In genomic region chr11:114083256-114084252, GRCh38 we compare ENCODE assay signal across 12 cellular contexts. TPM values are rescaled to one million over a fixed set of nuclear protein-coding genes. Genes with fewer than 3 reads are reported as not detected.
A peak's percentile ranks its signal among the peaks of the same experiment; 100 is the strongest.
DNase-seq lines count a peak whose midpoint lies in the region; ATAC-seq and TF ChIP-seq lines count a peak whose summit lies in the region.
"Had no signal": no experiment of that assay in that cellular context is flagged by ENCODE, and none has a peak within 500 bp of the region (broad histone marks: within the 10 kb centered on the region; RNA-seq: fewer than 3 reads in every experiment).

No MANE protein-coding gene starts in this region.

- no peak for TF ChIP-seq CTCF in psoas muscle (IDR thresholded peaks at IDR 0.05)

- no peak for DNase-seq in CD4-positive, CD25-positive, alpha-beta regulatory T cell
- DNase-seq in MV-4-11 (lab: John Stamatoyannopoulos, UW) = peak; percentile 68
- no peak for DNase-seq in effector memory CD8-positive, alpha-beta T cell
- DNase-seq in psoas muscle = peak in 1 of 2 donors; percentile 53
- DNase-seq in HPDE6-E6E7 (ENCODE audit: extremely low spot score) = no peak
- DNase-seq in DMS53 (lab: John Stamatoyannopoulos, UW) = no peak
- DNase-seq: NCI-H1092 treated with DMSO at 0.1 percent for 48 hours, NCI-H524 had no signal

- H3K4me1 Mint-ChIP-seq in CD4-positive, CD25-positive, alpha-beta regulatory T cell = peaks cover 6 to 44% (median 16%) of the 10 kb centered on the region in 4 donors
- H3K4me1 Mint-ChIP-seq in effector memory CD8-positive, alpha-beta T cell (ENCODE audit: low read depth in 2 of 2) = peaks cover 32 to 75% of the 10 kb centered on the region in 2 donors

- H3K27me3 Mint-ChIP-seq in CD4-positive, CD25-positive, alpha-beta regulatory T cell = no peaks in the 10 kb centered on the region
- peaks cover 0 to 12% of the 10 kb centered on the region in 2 donors for H3K27me3 Mint-ChIP-seq in effector memory CD8-positive, alpha-beta T cell

- peaks cover 5% of the 10 kb centered on the region for H3K4me1 ChIP-seq in CD4-positive, CD25-positive, alpha-beta regulatory T cell (ENCODE audit: control insufficient read depth, insufficient read depth, low read length, poor library complexity, severe bottlenecking)
- peaks cover 100% of the 10 kb centered on the region for H3K4me1 ChIP-seq in psoas muscle
- H3K4me1 ChIP-seq: SJSA1 had no signal

- H3K9me3 Mint-ChIP-seq in CD4-positive, CD25-positive, alpha-beta regulatory T cell = peaks cover 0 to 2% (median 0%) of the 10 kb centered on the region in 7 donors
- H3K9me3 Mint-ChIP-seq in effector memory CD8-positive, alpha-beta T cell = no peaks in the 10 kb centered on the region
- H3K9me3 Mint-ChIP-seq: nephron had no signal

- H3K4me3 ChIP-seq in CD4-positive, CD25-positive, alpha-beta regulatory T cell (ENCODE audit: low read depth, low read length) = no peak overlapping the region
- no peak overlapping the region for H3K4me3 ChIP-seq in psoas muscle
- H3K4me3 ChIP-seq: SJSA1 had no signal

- H3K27ac ChIP-seq in CD4-positive, CD25-positive, alpha-beta regulatory T cell (ENCODE audit: insufficient read depth, low read length, poor library complexity, severe bottlenecking) = no peak overlapping the region
- H3K27ac ChIP-seq in psoas muscle = peak overlapping the region; percentile 99
- H3K27ac ChIP-seq: SJSA1 had no signal

- H3K9me3 ChIP-seq in CD4-positive, CD25-positive, alpha-beta regulatory T cell (ENCODE audit: control insufficient read depth in 2 of 2, low read length in 2 of 2) = no peaks in the 10 kb centered on the region
- H3K9me3 ChIP-seq in psoas muscle = no peaks in the 10 kb centered on the region
- H3K9me3 ChIP-seq: SJSA1 had no signal

- peaks cover 4% of the 10 kb centered on the region for H3K27me3 ChIP-seq in CD4-positive, CD25-positive, alpha-beta regulatory T cell (ENCODE audit: control insufficient read depth, insufficient read depth, low read length)
- H3K27me3 ChIP-seq in psoas muscle (ENCODE audit: insufficient read depth in 3 of 3, low read length in 2 of 3) = no peaks in the 10 kb centered on the region

- peak overlapping the region; percentile 27 to 53 (median 37) for H3K27ac Mint-ChIP-seq in CD4-positive, CD25-positive, alpha-beta regulatory T cell
- peak overlapping the region; percentile 7 to 85 for H3K27ac Mint-ChIP-seq in effector memory CD8-positive, alpha-beta T cell
- H3K27ac Mint-ChIP-seq: nephron had no signal

- intact Hi-C loops in psoas muscle (cut with DNase I) = no loop called here

- H3K36me3 Mint-ChIP-seq in CD4-positive, CD25-positive, alpha-beta regulatory T cell = no peaks in the 10 kb centered on the region
- peaks cover 50% of the 10 kb centered on the region for H3K36me3 Mint-ChIP-seq in effector memory CD8-positive, alpha-beta T cell (ENCODE audit: insufficient read depth)

- H3K36me3 ChIP-seq in CD4-positive, CD25-positive, alpha-beta regulatory T cell (ENCODE audit: control insufficient read depth, insufficient read depth, low read length) = no peaks in the 10 kb centered on the region
- H3K36me3 ChIP-seq in psoas muscle (ENCODE audit: insufficient read depth in 1 of 2, low read depth in 1 of 2) = peaks cover 0 to 9% of the 10 kb centered on the region in 2 donors
- H3K36me3 ChIP-seq: SJSA1 had no signal

- 50 to 75% (median 61%) methylated on average over 12 of the region's 12 CpGs for WGBS in psoas muscle, 3 donors

- H3K4me3 Mint-ChIP-seq in CD4-positive, CD25-positive, alpha-beta regulatory T cell = no peak overlapping the region
- H3K4me3 Mint-ChIP-seq in effector memory CD8-positive, alpha-beta T cell = peak overlapping the region in 1 of 2 donors; percentile 58
- H3K4me3 Mint-ChIP-seq: nephron had no signal

- ATAC-seq in CD4-positive, CD25-positive, alpha-beta regulatory T cell (ENCODE audit: low read depth in 2 of 2) = no peak
- peak; percentile 7 for ATAC-seq in effector memory CD8-positive, alpha-beta T cell (replicated peaks)
- no peak for ATAC-seq in psoas muscle
- no peak for ATAC-seq in HG03565 (IDR thresholded peaks at IDR 0.05; ENCODE audit: unreplicated experiment)
- no peak for ATAC-seq in GM19455 (IDR thresholded peaks at IDR 0.05; ENCODE audit: unreplicated experiment)

RNA-seq across cellular contexts. Expression of gene ZBTB16, which starts 24.0 kb away (rescaled TPM):
- 8.5 TPM for total RNA-seq in CD4-positive, CD25-positive, alpha-beta regulatory T cell
- 10 to 100 TPM in 2 of 4 donors, 1 to 10 TPM in 2; 2.9 to 28.1 (median 8.9) TPM for polyA plus RNA-seq in CD4-positive, CD25-positive, alpha-beta regulatory T cell
- 100 to 1,000 TPM in 3 of 4 donors, 10 to 100 TPM in 1; 11.7 to 299 (median 183) TPM for total RNA-seq in psoas muscle
- polyA plus RNA-seq in psoas muscle = 10 to 100 TPM; 12.0 to 89.8 (median 45.2) TPM
- total RNA-seq: SJSA1 had no signal
